ENCODE assay signal across 1 cellular context in the genomic region with DNA sequence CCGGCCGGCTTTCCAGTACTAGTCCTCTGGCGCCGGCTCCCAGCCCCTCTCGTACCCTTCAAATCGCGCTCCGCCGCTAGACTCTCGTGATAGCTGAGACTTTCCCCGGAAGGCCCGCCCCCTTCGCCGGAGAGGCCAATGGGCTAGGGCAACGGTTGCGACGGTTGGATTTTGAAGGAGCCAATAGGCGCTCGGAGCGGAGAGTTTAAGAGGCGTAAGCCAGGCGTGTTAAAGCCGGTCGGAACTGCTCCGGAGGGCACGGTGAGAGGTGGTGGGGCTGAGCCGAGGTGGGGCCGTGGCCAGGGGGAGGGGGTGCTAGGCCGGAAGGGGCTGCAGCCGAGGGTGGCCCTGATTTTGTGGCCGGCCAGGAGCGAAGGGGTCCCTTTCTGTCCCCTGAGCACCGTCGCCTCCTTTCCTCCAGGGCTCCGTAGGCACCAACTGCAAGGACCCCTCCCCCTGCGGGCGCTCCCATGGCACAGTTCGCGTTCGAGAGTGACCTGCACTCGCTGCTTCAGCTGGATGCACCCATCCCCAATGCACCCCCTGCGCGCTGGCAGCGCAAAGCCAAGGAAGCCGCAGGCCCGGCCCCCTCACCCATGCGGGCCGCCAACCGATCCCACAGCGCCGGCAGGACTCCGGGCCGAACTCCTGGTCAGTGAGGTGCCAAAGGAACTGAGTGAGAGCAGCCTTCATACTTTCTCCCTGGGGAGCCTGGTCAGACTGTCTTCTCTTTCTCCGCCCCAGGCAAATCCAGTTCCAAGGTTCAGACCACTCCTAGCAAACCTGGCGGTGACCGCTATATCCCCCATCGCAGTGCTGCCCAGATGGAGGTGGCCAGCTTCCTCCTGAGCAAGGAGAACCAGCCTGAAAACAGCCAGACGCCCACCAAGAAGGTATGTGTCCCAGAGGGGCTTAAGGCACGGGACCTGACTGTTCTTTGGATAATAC.
TF ChIP-seq lines count a peak whose summit lies in the region.

Gene CDC20 (plus strand): TSS at position 236 of the 948 bp plus-strand sequence. CDS start 235 bp downstream, at position 471.

TF ChIP-seq in HepG2, 621 proteins besides CTCF, POLR2A, EP300 and RAD21 (continued from another document and continues in another):
- TF ChIP-seq THAP8 (CRISPR knock-in tag; IDR thresholded peaks at IDR 0.05; ENCODE audit: borderline replicate concordance) (no peak), ZFP36L2 (CRISPR knock-in tag; IDR thresholded peaks at IDR 0.05) (no peak), ZNF160 (CRISPR knock-in tag; IDR thresholded peaks at IDR 0.05) (peak; percentile 79; the same call in 1 of the 2 replicates), KLF16 (CRISPR knock-in tag; IDR thresholded peaks at IDR 0.05) (peak in 1 of 2 experiments; percentile 71; a peak in 2 of 4 replicates), ZFP36L1 (CRISPR knock-in tag; IDR thresholded peaks at IDR 0.05) (peak; percentile 99), HMG20B (CRISPR knock-in tag; conservative IDR thresholded peaks at IDR 0.05) (no peak), ZBTB21 (CRISPR knock-in tag; IDR thresholded peaks at IDR 0.05) (no peak), BATF2 (CRISPR knock-in tag; IDR thresholded peaks at IDR 0.05) (peak; percentile 97), ZNF724P (CRISPR knock-in tag; IDR thresholded peaks at IDR 0.05; ENCODE audit: borderline replicate concordance) (peak; percentile 98), ZBTB14 (CRISPR knock-in tag; IDR thresholded peaks at IDR 0.05) (no peak), IKZF4 (CRISPR knock-in tag; IDR thresholded peaks at IDR 0.05; ENCODE audit: borderline replicate concordance, low read depth, not compliant biosample characterization) (no peak), MAFK (conservative IDR thresholded peaks at IDR 0.05 in 1 of 2, IDR thresholded peaks at IDR 0.05 in 1 of 2; ENCODE audit: low read length in 2 of 2) (no peak), HDAC6 (IDR thresholded peaks at IDR 0.05; ENCODE audit: low read depth, low read length) (no peak), EEA1 (CRISPR knock-in tag; IDR thresholded peaks at IDR 0.05; ENCODE audit: borderline replicate concordance) (no peak), BRD4 (CRISPR knock-in tag; IDR thresholded peaks at IDR 0.05) (no peak), ZNF777 (CRISPR knock-in tag; IDR thresholded peaks at IDR 0.05) (no peak; the same call in 1 of the 2 replicates), GMEB1 (CRISPR knock-in tag; IDR thresholded peaks at IDR 0.05; ENCODE audit: borderline replicate concordance) (peak; percentile 49), FOXO1 (CRISPR knock-in tag; IDR thresholded peaks at IDR 0.05) (no peak), KIAA2018 (CRISPR knock-in tag; IDR thresholded peaks at IDR 0.05; ENCODE audit: borderline replicate concordance) (no peak), RBM22 (optimal IDR thresholded peaks at IDR 0.05; ENCODE audit: low read length) (no peak), ZNF883 (CRISPR knock-in tag; IDR thresholded peaks at IDR 0.05; ENCODE audit: not compliant biosample characterization) (no peak), FOXM1 (CRISPR knock-in tag; IDR thresholded peaks at IDR 0.05) (peak; percentile 90), ZBTB7B (CRISPR knock-in tag; IDR thresholded peaks at IDR 0.05) (no peak), GABPB1 (CRISPR knock-in tag; IDR thresholded peaks at IDR 0.05) (peak; percentile 95), SNAPC2 (CRISPR knock-in tag; IDR thresholded peaks at IDR 0.05) (peak; percentile 92), NR2C2 (CRISPR knock-in tag; IDR thresholded peaks at IDR 0.05; ENCODE audit: borderline replicate concordance) (peak; percentile 30; the same call in 1 of the 2 replicates), PHF8 (CRISPR knock-in tag; IDR thresholded peaks at IDR 0.05) (peak; percentile 55; the same call in 1 of the 2 replicates), ZBTB20 (CRISPR knock-in tag; IDR thresholded peaks at IDR 0.05; ENCODE audit: borderline replicate concordance, low read depth) (no peak), ZNF343 (CRISPR knock-in tag; IDR thresholded peaks at IDR 0.05) (no peak), RFX1 (IDR thresholded peaks at IDR 0.05) (no peak), ZNF747 (CRISPR knock-in tag; IDR thresholded peaks at IDR 0.05; ENCODE audit: borderline replicate concordance) (0 out of 2 replicates have a peak, but pooled peaks have one; percentile 35)
- TF ChIP-seq, protein P1, sequence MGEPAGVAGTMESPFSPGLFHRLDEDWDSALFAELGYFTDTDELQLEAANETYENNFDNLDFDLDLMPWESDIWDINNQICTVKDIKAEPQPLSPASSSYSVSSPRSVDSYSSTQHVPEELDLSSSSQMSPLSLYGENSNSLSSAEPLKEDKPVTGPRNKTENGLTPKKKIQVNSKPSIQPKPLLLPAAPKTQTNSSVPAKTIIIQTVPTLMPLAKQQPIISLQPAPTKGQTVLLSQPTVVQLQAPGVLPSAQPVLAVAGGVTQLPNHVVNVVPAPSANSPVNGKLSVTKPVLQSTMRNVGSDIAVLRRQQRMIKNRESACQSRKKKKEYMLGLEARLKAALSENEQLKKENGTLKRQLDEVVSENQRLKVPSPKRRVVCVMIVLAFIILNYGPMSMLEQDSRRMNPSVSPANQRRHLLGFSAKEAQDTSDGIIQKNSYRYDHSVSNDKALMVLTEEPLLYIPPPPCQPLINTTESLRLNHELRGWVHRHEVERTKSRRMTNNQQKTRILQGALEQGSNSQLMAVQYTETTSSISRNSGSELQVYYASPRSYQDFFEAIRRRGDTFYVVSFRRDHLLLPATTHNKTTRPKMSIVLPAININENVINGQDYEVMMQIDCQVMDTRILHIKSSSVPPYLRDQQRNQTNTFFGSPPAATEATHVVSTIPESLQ (CRISPR knock-in tag; conservative IDR thresholded peaks at IDR 0.05): no peak
- TF ChIP-seq, protein P2, sequence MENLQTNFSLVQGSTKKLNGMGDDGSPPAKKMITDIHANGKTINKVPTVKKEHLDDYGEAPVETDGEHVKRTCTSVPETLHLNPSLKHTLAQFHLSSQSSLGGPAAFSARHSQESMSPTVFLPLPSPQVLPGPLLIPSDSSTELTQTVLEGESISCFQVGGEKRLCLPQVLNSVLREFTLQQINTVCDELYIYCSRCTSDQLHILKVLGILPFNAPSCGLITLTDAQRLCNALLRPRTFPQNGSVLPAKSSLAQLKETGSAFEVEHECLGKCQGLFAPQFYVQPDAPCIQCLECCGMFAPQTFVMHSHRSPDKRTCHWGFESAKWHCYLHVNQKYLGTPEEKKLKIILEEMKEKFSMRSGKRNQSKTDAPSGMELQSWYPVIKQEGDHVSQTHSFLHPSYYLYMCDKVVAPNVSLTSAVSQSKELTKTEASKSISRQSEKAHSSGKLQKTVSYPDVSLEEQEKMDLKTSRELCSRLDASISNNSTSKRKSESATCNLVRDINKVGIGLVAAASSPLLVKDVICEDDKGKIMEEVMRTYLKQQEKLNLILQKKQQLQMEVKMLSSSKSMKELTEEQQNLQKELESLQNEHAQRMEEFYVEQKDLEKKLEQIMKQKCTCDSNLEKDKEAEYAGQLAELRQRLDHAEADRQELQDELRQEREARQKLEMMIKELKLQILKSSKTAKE (CRISPR knock-in tag; IDR thresholded peaks at IDR 0.05; ENCODE audit: borderline replicate concordance): peak; percentile 54; the same call in 1 of the 2 replicates
- TF ChIP-seq, protein P3, sequence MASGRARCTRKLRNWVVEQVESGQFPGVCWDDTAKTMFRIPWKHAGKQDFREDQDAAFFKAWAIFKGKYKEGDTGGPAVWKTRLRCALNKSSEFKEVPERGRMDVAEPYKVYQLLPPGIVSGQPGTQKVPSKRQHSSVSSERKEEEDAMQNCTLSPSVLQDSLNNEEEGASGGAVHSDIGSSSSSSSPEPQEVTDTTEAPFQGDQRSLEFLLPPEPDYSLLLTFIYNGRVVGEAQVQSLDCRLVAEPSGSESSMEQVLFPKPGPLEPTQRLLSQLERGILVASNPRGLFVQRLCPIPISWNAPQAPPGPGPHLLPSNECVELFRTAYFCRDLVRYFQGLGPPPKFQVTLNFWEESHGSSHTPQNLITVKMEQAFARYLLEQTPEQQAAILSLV (CRISPR knock-in tag; IDR thresholded peaks at IDR 0.05; ENCODE audit: borderline replicate concordance): no peak
- TF ChIP-seq, protein P4, sequence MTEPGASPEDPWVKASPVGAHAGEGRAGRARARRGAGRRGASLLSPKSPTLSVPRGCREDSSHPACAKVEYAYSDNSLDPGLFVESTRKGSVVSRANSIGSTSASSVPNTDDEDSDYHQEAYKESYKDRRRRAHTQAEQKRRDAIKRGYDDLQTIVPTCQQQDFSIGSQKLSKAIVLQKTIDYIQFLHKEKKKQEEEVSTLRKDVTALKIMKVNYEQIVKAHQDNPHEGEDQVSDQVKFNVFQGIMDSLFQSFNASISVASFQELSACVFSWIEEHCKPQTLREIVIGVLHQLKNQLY (CRISPR knock-in tag; IDR thresholded peaks at IDR 0.05): no peak
- TF ChIP-seq, protein P5, sequence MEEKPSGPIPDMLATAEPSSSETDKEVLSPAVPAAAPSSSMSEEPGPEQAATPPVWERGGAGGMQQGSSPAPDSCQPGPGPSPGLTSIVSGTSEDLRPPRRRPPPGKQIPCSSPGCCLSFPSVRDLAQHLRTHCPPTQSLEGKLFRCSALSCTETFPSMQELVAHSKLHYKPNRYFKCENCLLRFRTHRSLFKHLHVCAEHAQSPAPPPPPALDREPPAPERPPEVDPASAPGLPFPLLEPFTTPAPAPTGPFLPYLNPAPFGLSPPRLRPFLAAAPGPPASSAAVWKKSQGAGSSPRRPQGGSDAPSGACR (CRISPR knock-in tag; IDR thresholded peaks at IDR 0.05): no peak
